Comparison of ENCODE assay signal across 7 cellular contexts in the genomic region with DNA sequence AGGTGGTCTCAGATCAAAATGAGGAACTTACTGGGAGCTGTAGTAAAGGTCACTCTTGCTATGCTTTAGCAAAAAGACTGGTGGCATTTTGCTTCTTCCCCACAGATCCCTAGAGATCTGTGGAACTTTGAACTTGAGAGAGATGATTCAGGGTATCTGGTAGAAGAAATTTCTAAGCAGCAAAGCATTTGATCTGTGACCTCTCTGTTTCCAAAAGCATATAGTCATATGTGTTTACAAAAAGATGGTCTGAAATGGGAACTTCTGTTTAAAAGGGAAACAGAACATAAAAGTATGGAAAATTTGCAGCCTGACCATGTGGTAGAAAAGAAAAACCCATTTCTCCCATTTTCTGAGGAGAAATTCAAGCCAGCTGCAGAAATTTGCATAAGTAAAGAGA.
DNase-seq lines count a peak whose midpoint lies in the region; ATAC-seq and TF ChIP-seq lines count a peak whose summit lies in the region.
"Not testable (repeated sequence)": the region's sequence is repeated elsewhere in the genome, so short reads cannot be mapped to it uniquely, and the experiment has no call there.

No MANE protein-coding gene starts in this region.

- not testable (repeated sequence) for H3K27me3 ChIP-seq in brain microvascular endothelial cell (replicated peaks); osteoblast (ENCODE audit: insufficient read depth, low read length)

- H3K4me3 ChIP-seq in brain microvascular endothelial cell (ENCODE audit: low read depth, low read length); foreskin fibroblast (ENCODE audit: low read depth in 1 of 2, low read length in 2 of 2); osteoblast (ENCODE audit: insufficient read depth, low read length): not testable (repeated sequence)

- not testable (repeated sequence) for H3K36me3 ChIP-seq in brain microvascular endothelial cell (replicated peaks); osteoblast (ENCODE audit: insufficient read depth, low read length)

- H3K4me1 Mint-ChIP-seq in stimulated activated naive B cell treated with anti-CD40 and anti-IgM and Interleukin-4, amounts not matched to agents 10 μg/mL and 1 μg/mL and 100 μg/mL, for 72 hours: not testable (repeated sequence)

- not testable (repeated sequence) for H3K4me3 Mint-ChIP-seq in stimulated activated naive B cell treated with anti-CD40 and anti-IgM and Interleukin-4, amounts not matched to agents 10 μg/mL and 1 μg/mL and 100 μg/mL, for 72 hours

- peaks cover 11 to 23% of the 10 kb centered on the region in 2 donors for H3K9me3 Mint-ChIP-seq in stimulated activated naive B cell treated with anti-CD40 and anti-IgM and Interleukin-4, amounts not matched to agents 10 μg/mL and 1 μg/mL and 100 μg/mL, for 72 hours

- not testable (repeated sequence) for H3K79me2 ChIP-seq in osteoblast (ENCODE audit: insufficient read depth, low read length)

- H3K4me1 ChIP-seq in osteoblast (ENCODE audit: insufficient read depth, low read length): peaks cover 23% of the 10 kb centered on the region

- not testable (repeated sequence) for H2AFZ ChIP-seq in osteoblast (ENCODE audit: low read length)

- in situ Hi-C loops in brain microvascular endothelial cell (cut with HindIII; ENCODE audit: low pct_ligation_motif_present, low sequenced_read_pairs): not testable (repeated sequence)

- H3K4me2 ChIP-seq in osteoblast (ENCODE audit: insufficient read depth, low read length): peak overlapping the region; percentile 30

- not testable (repeated sequence) for H3K27me3 Mint-ChIP-seq in stimulated activated naive B cell treated with anti-CD40 and anti-IgM and Interleukin-4, amounts not matched to agents 10 μg/mL and 1 μg/mL and 100 μg/mL, for 72 hours

- ATAC-seq in stimulated activated naive B cell treated with anti-CD40 and anti-IgM and Interleukin-4, amounts not matched to agents 10 μg/mL and 1 μg/mL and 100 μg/mL, for 72 hours (replicated peaks): peak; percentile 46

- H4K20me1 ChIP-seq in osteoblast (ENCODE audit: insufficient read depth, low read length): not testable (repeated sequence)

- TF ChIP-seq CTCF in brain microvascular endothelial cell (IDR thresholded peaks at IDR 0.05; ENCODE audit: low read depth, low read length, missing control alignments); foreskin fibroblast (IDR thresholded peaks at IDR 0.05; ENCODE audit: low read depth, low read length); osteoblast (IDR thresholded peaks at IDR 0.05; ENCODE audit: extremely low read depth, low read depth, low read length): not testable (repeated sequence)

- H3K9me3 ChIP-seq in osteoblast (ENCODE audit: low read depth, low read length): not testable (repeated sequence)

- DNase-seq in EL (peak; percentile 13), LHCN-M2 (ENCODE audit: low read depth) (peak; percentile 54), brain microvascular endothelial cell (peak; percentile 48), fibroblast of gingiva (ENCODE audit: low read depth) (peak; percentile 32), foreskin fibroblast (peak; percentile 52 to 69)
- DNase-seq in osteoblast (ENCODE audit: insufficient read length, low spot score, missing footprints); stimulated activated naive B cell treated with anti-CD40 and anti-IgM and Interleukin-4, amounts not matched to agents 10 μg/mL and 1 μg/mL and 100 μg/mL, for 72 hours: not testable (repeated sequence)

- H3K36me3 Mint-ChIP-seq in stimulated activated naive B cell treated with anti-CD40 and anti-IgM and Interleukin-4, amounts not matched to agents 10 μg/mL and 1 μg/mL and 100 μg/mL, for 72 hours: not testable (repeated sequence)

- not testable (repeated sequence) for H3K27ac Mint-ChIP-seq in stimulated activated naive B cell treated with anti-CD40 and anti-IgM and Interleukin-4, amounts not matched to agents 10 μg/mL and 1 μg/mL and 100 μg/mL, for 72 hours

- H3K27ac ChIP-seq in brain microvascular endothelial cell (peak overlapping the region; percentile 15), osteoblast (ENCODE audit: low read depth, low read length) (peak overlapping the region; percentile 67)
